13 cellular contexts compared by ENCODE assay signal in the genomic region with DNA sequence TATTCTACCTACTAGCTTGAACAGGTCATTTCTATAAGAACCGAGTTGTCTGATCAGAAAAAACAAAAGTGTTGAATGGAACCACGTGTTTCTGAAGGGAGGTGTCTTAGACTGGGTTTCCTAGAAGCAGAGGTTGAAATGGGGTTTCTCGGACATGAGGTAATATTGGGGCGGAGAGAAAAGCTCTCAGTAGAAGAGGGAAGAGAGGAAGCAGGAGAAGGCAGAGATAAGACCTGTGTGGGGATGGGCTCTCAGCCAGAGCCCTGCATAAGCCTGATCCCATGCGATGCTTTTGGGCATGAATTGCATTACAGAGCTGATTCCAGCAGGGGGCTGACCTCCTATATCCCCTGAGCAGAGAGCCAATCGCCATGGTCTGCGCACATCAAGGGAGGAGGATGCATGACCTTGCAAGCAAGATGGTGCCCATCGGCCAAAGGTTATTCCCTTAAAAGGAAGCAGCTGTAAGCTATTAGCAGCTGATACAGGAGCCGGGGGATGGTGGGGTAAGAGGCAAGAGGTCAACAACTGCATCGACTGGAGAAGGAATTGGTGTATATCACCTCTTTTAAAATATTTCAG. TPM values are rescaled to one million over a fixed set of nuclear protein-coding genes. Genes with fewer than 3 reads are reported as not detected.
DNase-seq lines count a peak whose midpoint lies in the region; ATAC-seq and TF ChIP-seq lines count a peak whose summit lies in the region.
"Had no signal": no experiment of that assay in that cellular context is flagged by ENCODE, and none has a peak within 500 bp of the region (broad histone marks: within the 10 kb centered on the region; RNA-seq: fewer than 3 reads in every experiment).

No MANE protein-coding gene starts in this region.

- H4K20me1 ChIP-seq in PC-9 (ENCODE audit: insufficient read depth): no peaks in the 10 kb centered on the region

- intact Hi-C loops in PC-9 (cut with micrococcal nuclease; ENCODE audit: unreplicated experiment): loop anchor here (10.0 kb wide), 1 partner anchor 59 kb away; no protein-coding TSS in a partner anchor

- no peaks in the 10 kb centered on the region for H3K79me2 ChIP-seq in PC-9 (ENCODE audit: low read depth)

- H3K27ac ChIP-seq in 22Rv1: no peak overlapping the region
- no peak overlapping the region for H3K27ac ChIP-seq in PC-9
- H3K27ac ChIP-seq: heart left ventricle, tibial nerve had no signal

- CTCF ChIA-PET in PC-9 (lab: Charles Lee): interaction anchor here (0.6 kb wide), 1 partner anchor 978 kb away, joined by 4 read pairs; no protein-coding TSS in a partner anchor

- no TSS peak for BruUV-seq in PC-9 (replicated peaks; lab: Mats Ljungman, UMichigan)

- peak; percentile 3 for DNase-seq in NCI-H526 treated with DMSO at 0.1 percent for 48 hours (lab: John Stamatoyannopoulos, UW)
- DNase-seq in epithelial cell of proximal tubule (ENCODE audit: low read depth): no peak
- no peak for DNase-seq in PC-9
- no peak for DNase-seq in foreskin fibroblast
- no peak for DNase-seq in activated gamma-delta T cell treated with Interleukin-2 at 50 U/mL for 16 hours
- DNase-seq: amniotic stem cell; CD4-positive, CD25-positive, alpha-beta regulatory T cell; heart left ventricle had no signal

- no peak for ATAC-seq in GM21737 (IDR thresholded peaks at IDR 0.05; ENCODE audit: unreplicated experiment)

- H3K9me2 ChIP-seq in PC-9 (ENCODE audit: insufficient read depth): no peaks in the 10 kb centered on the region

- H3K4me1 ChIP-seq in PC-9 (replicated peaks; ENCODE audit: insufficient read depth): peaks cover 19% of the 10 kb centered on the region
- H3K4me1 ChIP-seq: heart left ventricle, tibial nerve had no signal

- no peak overlapping the region for H3K4me3 ChIP-seq in epithelial cell of proximal tubule (ENCODE audit: low read depth, low read length)
- no peak overlapping the region for H3K4me3 ChIP-seq in PC-9
- H3K4me3 ChIP-seq in foreskin fibroblast (ENCODE audit: low read depth in 1 of 2, low read length in 2 of 2): no peak overlapping the region
- H3K4me3 ChIP-seq: heart left ventricle, tibial nerve had no signal

- POLR2A ChIA-PET in PC-9 (lab: Charles Lee; ENCODE audit: unreplicated experiment): no interaction called here

- H3K9me3 ChIP-seq in PC-9 (ENCODE audit: insufficient read depth, low read depth): no peaks in the 10 kb centered on the region
- H3K9me3 ChIP-seq: heart left ventricle, tibial nerve had no signal

- no peak overlapping the region for H3K4me2 ChIP-seq in PC-9

- peaks cover 5% of the 10 kb centered on the region; the same call in 1 of the 2 replicates for H3F3A ChIP-seq in PC-9 (ENCODE audit: insufficient read depth, low read depth)

- no peaks in the 10 kb centered on the region for H3K36me3 ChIP-seq in PC-9 (ENCODE audit: low read depth)
- H3K36me3 ChIP-seq: heart left ventricle, tibial nerve had no signal

- H3K27me3 ChIP-seq in PC-9 (ENCODE audit: insufficient read depth, low read depth): no peaks in the 10 kb centered on the region

- peak; percentile 30; the same call in 1 of the 2 replicates for TF ChIP-seq CTCF in 22Rv1 (IDR thresholded peaks at IDR 0.05)
- TF ChIP-seq CTCF in GM12873 (IDR thresholded peaks at IDR 0.05; ENCODE audit: insufficient read depth, low read depth, low read length, missing control alignments): peak; percentile 48
- TF ChIP-seq CTCF in epithelial cell of proximal tubule (conservative IDR thresholded peaks at IDR 0.05; ENCODE audit: low read depth, low read length): peak; percentile 18
- TF ChIP-seq CTCF in PC-9 (conservative IDR thresholded peaks at IDR 0.05): no peak
- no peak for TF ChIP-seq CTCF in foreskin fibroblast (IDR thresholded peaks at IDR 0.05; ENCODE audit: low read depth, low read length)

- no peak overlapping the region for H2AFZ ChIP-seq in PC-9

RNA-seq across cellular contexts. Expression of gene ANOS1, which starts 7.7 kb away (rescaled TPM):
- total RNA-seq in epithelial cell of proximal tubule (1.3 and 2.3 TPM in 2 replicates), PC-9 (2021) (0.22 and 0.90 TPM in 2 replicates)
- total RNA-seq: CD4-positive, CD25-positive, alpha-beta regulatory T cell; T-helper 1 cell treated with Interleukin-12 subunit alpha and Interleukin-12 subunit beta and Interleukin-4 antibody, amounts not matched to agents 30 ng/mL and 1 ng/mL, for 36 hours had no signal

Comparison
In these comparisons a context has a peak if more than half of its experiments do, and no peak if none do; other contexts are left out.
1. CTCF ChIP-seq: peak in 22Rv1 (single experiment), GM12873 (single experiment) and epithelial cell of proximal tubule (single experiment); none in PC-9 (single experiment) and foreskin fibroblast (single experiment).